In genomic region chr12:39402922-39403321, GRCh38 we compare ENCODE assay signal across 20 cellular contexts. TPM values are rescaled to one million over a fixed set of nuclear protein-coding genes. Genes with fewer than 3 reads are reported as not detected.
DNase-seq lines count a peak whose midpoint lies in the region; ATAC-seq and TF ChIP-seq lines count a peak whose summit lies in the region.
"Had no signal": no experiment of that assay in that cellular context is flagged by ENCODE, and none has a peak within 500 bp of the region (broad histone marks: within the 10 kb centered on the region; RNA-seq: fewer than 3 reads in every experiment).

No MANE protein-coding gene starts in this region.

- TF ChIP-seq POLR2A in GM18505 (IDR thresholded peaks at IDR 0.05; ENCODE audit: borderline replicate concordance, extremely low read depth, insufficient read depth, insufficient read length), result no peak

- H3K9me3 ChIP-seq in CD4-positive, alpha-beta T cell (ENCODE audit: control insufficient read depth, low read length), result no peaks in the 10 kb centered on the region
- H3K9me3 ChIP-seq: esophagus squamous epithelium had no signal

- H3K4me3 Mint-ChIP-seq in CD4-positive, alpha-beta T cell, result no peak overlapping the region
- H3K4me3 Mint-ChIP-seq: CD8-positive, alpha-beta memory T cell had no signal

- H3K4me1 Mint-ChIP-seq in CD4-positive, alpha-beta T cell (ENCODE audit: low read depth), result peaks cover 7% of the 10 kb centered on the region

- DNase-seq in DMS53 (lab: John Stamatoyannopoulos, UW) (peak; percentile 62), DMS53 treated with DMSO at 0.1 percent for 48 hours (lab: John Stamatoyannopoulos, UW; ENCODE audit: unreplicated experiment) (no peak), fibroblast of mammary gland (ENCODE audit: low read depth) (peak; percentile 18), iPS-NIHi7 (ENCODE audit: extremely low spot score) (no peak), occipital lobe (lab: John Stamatoyannopoulos, UW) (no peak)
- DNase-seq in CD4-positive, alpha-beta T cell, result no peak
- DNase-seq: CD8-positive, alpha-beta memory T cell; esophagus squamous epithelium; H7; mesenchymal stem cell; NCI-H1092; NCI-H524 treated with DMSO at 0.1 percent for 48 hours; nucleus accumbens; SHP77 had no signal

- no peak for TF ChIP-seq CTCF in fibroblast of mammary gland (conservative IDR thresholded peaks at IDR 0.05; ENCODE audit: control insufficient read depth, insufficient read depth, low read depth, low read length)
- no peak for TF ChIP-seq CTCF in CD4-positive, alpha-beta T cell (IDR thresholded peaks at IDR 0.05)

- no peak overlapping the region for H3K4me3 ChIP-seq in fibroblast of mammary gland (ENCODE audit: control insufficient read depth, low read depth, low read length)
- H3K4me3 ChIP-seq: coronary artery, esophagus squamous epithelium, smooth muscle cell had no signal

- H3K27me3 ChIP-seq in CD4-positive, alpha-beta T cell (ENCODE audit: control insufficient read depth, insufficient read depth, low read length), result no peaks in the 10 kb centered on the region
- H3K27me3 ChIP-seq: esophagus squamous epithelium had no signal

- intact Hi-C loops in CD4-positive, alpha-beta T cell (cut with DNase I, micrococcal nuclease), result no loop called here

- no peak overlapping the region for H3K27ac ChIP-seq in CD4-positive, alpha-beta T cell (ENCODE audit: low read depth, low read length)
- H3K27ac ChIP-seq: 22Rv1, coronary artery, esophagus squamous epithelium had no signal

- no peaks in the 10 kb centered on the region for H3K36me3 Mint-ChIP-seq in CD4-positive, alpha-beta T cell (ENCODE audit: low read depth)

- no peak overlapping the region for H3K27ac Mint-ChIP-seq in CD4-positive, alpha-beta T cell
- H3K27ac Mint-ChIP-seq: CD8-positive, alpha-beta memory T cell had no signal

- POLR2A ChIA-PET in CD4-positive, alpha-beta T cell (lab: Charles Lee), result no interaction called here

- CTCF ChIA-PET in CD4-positive, alpha-beta T cell (lab: Charles Lee), result no interaction called here

- ATAC-seq in GM18505 (IDR thresholded peaks at IDR 0.05; ENCODE audit: unreplicated experiment) (peak; percentile 46), HG03060 (IDR thresholded peaks at IDR 0.05; ENCODE audit: low read depth, unreplicated experiment) (peak; percentile 42)
- no peak for ATAC-seq in CD4-positive, alpha-beta T cell (ENCODE audit: poor library complexity)
- ATAC-seq: HepG2 had no signal

- H3K9me3 Mint-ChIP-seq in CD4-positive, alpha-beta T cell, result no peaks in the 10 kb centered on the region
- H3K9me3 Mint-ChIP-seq: CD8-positive, alpha-beta memory T cell had no signal

- no peaks in the 10 kb centered on the region for H3K27me3 Mint-ChIP-seq in CD4-positive, alpha-beta T cell
- H3K27me3 Mint-ChIP-seq: CD8-positive, alpha-beta memory T cell had no signal

RNA-seq across cellular contexts. Expression of gene KIF21A, which starts 40.0 kb away (rescaled TPM):
- total RNA-seq in CD4-positive, alpha-beta T cell, result 1 to 10 TPM; 3.2 to 3.4 TPM
- total RNA-seq in occipital lobe, result 202 TPM

Comparison
In these comparisons a context has a peak if more than half of its experiments do, and no peak if none do; other contexts are left out.
1. DNase-seq: peak in DMS53 (single experiment) and fibroblast of mammary gland (single experiment); none in DMS53 treated with DMSO at 0.1 percent for 48 hours (single experiment), CD4-positive, alpha-beta T cell (0 of 10), iPS-NIHi7 (single experiment) and occipital lobe (single experiment).
2. RNA of gene KIF21A, which starts 40.0 kb away (total RNA-seq): 202 TPM in occipital lobe (single experiment); 3.2 to 3.4 TPM in CD4-positive, alpha-beta T cell; every median in the first group is over 10 times any median in the second.